ENCODE assay signal across 21 cellular contexts in genomic region chr15:78037328-78037727, GRCh38. TPM values are rescaled to one million over a fixed set of nuclear protein-coding genes. Genes with fewer than 3 reads are reported as not detected.
A peak's percentile ranks its signal among the peaks of the same experiment; 100 is the strongest.
DNase-seq lines count a peak whose midpoint lies in the region; ATAC-seq and TF ChIP-seq lines count a peak whose summit lies in the region.
"Had no signal": no experiment of that assay in that cellular context is flagged by ENCODE, and none has a peak within 500 bp of the region (broad histone marks: within the 10 kb centered on the region; RNA-seq: fewer than 3 reads in every experiment).

No MANE protein-coding gene starts in this region.

- DNase-seq in activated CD4-positive, alpha-beta T cell treated with anti-CD3 and anti-CD28 coated beads, Interleukin-2, amount 10 ng/mL, durations not matched to agents 24 days and 14 days = no peak
- no peak for DNase-seq in activated CD4-positive, alpha-beta T cell treated with anti-CD3 and anti-CD28 coated beads for 4 hours
- no peak for DNase-seq in CD8-positive, alpha-beta memory T cell
- no peak for DNase-seq in central memory CD8-positive, alpha-beta T cell (ENCODE audit: low spot score in 2 of 2)
- DNase-seq in progenitor cell of endocrine pancreas (ENCODE audit: low spot score, unreplicated experiment) (no peak), globus pallidus (ENCODE audit: low spot score) (no peak), T-helper 9 cell (no peak), AG20443 (ENCODE audit: low spot score) (no peak)
- DNase-seq: activated CD4-positive, alpha-beta T cell treated with anti-CD3 and anti-CD28 coated beads, Interleukin-2, amount 50 U/mL, for 4 hours; activated gamma-delta T cell treated with Interleukin-2 at 50 U/mL for 16 hours; brain microvascular endothelial cell; dorsolateral prefrontal cortex; heart right ventricle; mesendoderm; NCI-H146; NCI-H524; stimulated activated CD4-positive, alpha-beta T cell treated with anti-CD3 and anti-CD28 coated beads, Interleukin-2, amount 100 ng/mL, for 48 hours; tibial artery had no signal

- TF ChIP-seq CTCF in progenitor cell of endocrine pancreas (IDR thresholded peaks at IDR 0.05; ENCODE audit: unreplicated experiment) = no peak

- peaks cover 84% of the 10 kb centered on the region for H3K4me1 Mint-ChIP-seq in activated CD4-positive, alpha-beta T cell treated with anti-CD3 and anti-CD28 coated beads, Interleukin-2, amount 10 ng/mL, durations not matched to agents 24 days and 14 days
- H3K4me1 Mint-ChIP-seq in CD8-positive, alpha-beta memory T cell = peaks cover 89 to 100% (median 95%) of the 10 kb centered on the region in 3 donors
- H3K4me1 Mint-ChIP-seq in central memory CD8-positive, alpha-beta T cell = peaks cover 91% of the 10 kb centered on the region
- peaks cover 26% of the 10 kb centered on the region for H3K4me1 Mint-ChIP-seq in progenitor cell of endocrine pancreas (ENCODE audit: low read depth)

- H3K4me3 Mint-ChIP-seq in activated CD4-positive, alpha-beta T cell treated with anti-CD3 and anti-CD28 coated beads, Interleukin-2, amount 10 ng/mL, durations not matched to agents 24 days and 14 days = peak overlapping the region; percentile 25
- H3K4me3 Mint-ChIP-seq in CD8-positive, alpha-beta memory T cell = peak overlapping the region in 6 of 7 donors; percentile 27 to 64 (median 57)
- H3K4me3 Mint-ChIP-seq in central memory CD8-positive, alpha-beta T cell = peak overlapping the region; percentile 45
- no peak overlapping the region for H3K4me3 Mint-ChIP-seq in progenitor cell of endocrine pancreas (ENCODE audit: low read depth)

- intact Hi-C loops in activated CD4-positive, alpha-beta T cell treated with anti-CD3 and anti-CD28 coated beads, Interleukin-2, amount 10 ng/mL, durations not matched to agents 24 days and 14 days (cut with micrococcal nuclease) = no loop called here

- POLR2A ChIA-PET in CD8-positive, alpha-beta memory T cell (lab: Charles Lee) = interaction anchor here (0.7 kb wide), 1 partner anchor 33 kb away, joined by 3 read pairs; no protein-coding TSS in a partner anchor

- H3K9me3 ChIP-seq in CD8-positive, alpha-beta memory T cell (ENCODE audit: low read length) = no peaks in the 10 kb centered on the region
- H3K9me3 ChIP-seq: heart right ventricle, SJSA1, tibial artery had no signal

- peaks cover 5% of the 10 kb centered on the region for H3K36me3 ChIP-seq in CD8-positive, alpha-beta memory T cell (ENCODE audit: insufficient read depth, low read length)

- no peak overlapping the region for H3K27ac ChIP-seq in CD8-positive, alpha-beta memory T cell (ENCODE audit: low read depth, low read length)
- H3K27ac ChIP-seq: brain microvascular endothelial cell, dorsolateral prefrontal cortex, SJSA1, tibial artery had no signal

- CTCF ChIA-PET in CD8-positive, alpha-beta memory T cell (lab: Charles Lee) = interaction anchor here (1.2 to 4.0 kb wide), 3 partner anchors 14 to 71 kb away, joined by 3 to 38 read pairs (median 3); no protein-coding TSS in a partner anchor

- no peaks in the 10 kb centered on the region for H3K9me3 Mint-ChIP-seq in activated CD4-positive, alpha-beta T cell treated with anti-CD3 and anti-CD28 coated beads, Interleukin-2, amount 10 ng/mL, durations not matched to agents 24 days and 14 days
- H3K9me3 Mint-ChIP-seq in CD8-positive, alpha-beta memory T cell = no peaks in the 10 kb centered on the region
- H3K9me3 Mint-ChIP-seq in central memory CD8-positive, alpha-beta T cell = no peaks in the 10 kb centered on the region
- H3K9me3 Mint-ChIP-seq in progenitor cell of endocrine pancreas (ENCODE audit: low read depth) = no peaks in the 10 kb centered on the region

- no peaks in the 10 kb centered on the region for H3K27me3 Mint-ChIP-seq in activated CD4-positive, alpha-beta T cell treated with anti-CD3 and anti-CD28 coated beads, Interleukin-2, amount 10 ng/mL, durations not matched to agents 24 days and 14 days
- peaks cover 0 to 3% of the 10 kb centered on the region in 2 donors for H3K27me3 Mint-ChIP-seq in CD8-positive, alpha-beta memory T cell
- no peaks in the 10 kb centered on the region for H3K27me3 Mint-ChIP-seq in central memory CD8-positive, alpha-beta T cell
- H3K27me3 Mint-ChIP-seq in progenitor cell of endocrine pancreas = no peaks in the 10 kb centered on the region

- H3K36me3 Mint-ChIP-seq in activated CD4-positive, alpha-beta T cell treated with anti-CD3 and anti-CD28 coated beads, Interleukin-2, amount 10 ng/mL, durations not matched to agents 24 days and 14 days (ENCODE audit: low read depth) = peaks cover 36% of the 10 kb centered on the region
- peaks cover 4 to 41% (median 7%) of the 10 kb centered on the region in 3 donors for H3K36me3 Mint-ChIP-seq in CD8-positive, alpha-beta memory T cell
- peaks cover 27% of the 10 kb centered on the region for H3K36me3 Mint-ChIP-seq in central memory CD8-positive, alpha-beta T cell (ENCODE audit: insufficient read depth)
- no peaks in the 10 kb centered on the region for H3K36me3 Mint-ChIP-seq in progenitor cell of endocrine pancreas (ENCODE audit: insufficient read depth)

- H3K4me3 ChIP-seq in CD8-positive, alpha-beta memory T cell (ENCODE audit: low read length) = no peak overlapping the region
- H3K4me3 ChIP-seq: dorsolateral prefrontal cortex, heart right ventricle, SJSA1, tibial artery had no signal

- H3K27ac Mint-ChIP-seq in activated CD4-positive, alpha-beta T cell treated with anti-CD3 and anti-CD28 coated beads, Interleukin-2, amount 10 ng/mL, durations not matched to agents 24 days and 14 days = peak overlapping the region; percentile 90
- peak overlapping the region; percentile 86 to 97 (median 94) for H3K27ac Mint-ChIP-seq in CD8-positive, alpha-beta memory T cell
- peak overlapping the region; percentile 98 for H3K27ac Mint-ChIP-seq in central memory CD8-positive, alpha-beta T cell (ENCODE audit: low read depth)
- peak overlapping the region; percentile 18 for H3K27ac Mint-ChIP-seq in progenitor cell of endocrine pancreas

- ATAC-seq in central memory CD8-positive, alpha-beta T cell (replicated peaks; ENCODE audit: extremely low read depth, poor library complexity, severe bottlenecking) = no peak
- ATAC-seq: heart right ventricle had no signal

- no peaks in the 10 kb centered on the region for H3K27me3 ChIP-seq in CD8-positive, alpha-beta memory T cell (ENCODE audit: insufficient read depth, low read length, poor library complexity, severe bottlenecking)
- H3K27me3 ChIP-seq: brain microvascular endothelial cell, dorsolateral prefrontal cortex, heart right ventricle, SJSA1, tibial artery had no signal

- peaks cover 85% of the 10 kb centered on the region for H3K4me1 ChIP-seq in CD8-positive, alpha-beta memory T cell (ENCODE audit: insufficient read depth, low read length)
- H3K4me1 ChIP-seq: SJSA1 had no signal

RNA-seq across cellular contexts. Expression of gene TBC1D2B, which starts 40.2 kb away (rescaled TPM):
- total RNA-seq in activated CD4-positive, alpha-beta T cell treated with anti-CD3 and anti-CD28 coated beads, Interleukin-2, amount 10 ng/mL, durations not matched to agents 24 days and 14 days = 56.8 and 62.3 TPM in 2 replicates
- 10 to 100 TPM; 40.1 to 41.1 TPM for total RNA-seq in CD8-positive, alpha-beta memory T cell
- polyA plus RNA-seq in CD8-positive, alpha-beta memory T cell = 26.4 TPM
- total RNA-seq in progenitor cell of endocrine pancreas = 10.8 and 15.4 TPM in 2 replicates

RNA-seq across cellular contexts. Expression of gene SH2D7, which starts 55.0 kb away (rescaled TPM):
- not detected in 2 replicates for total RNA-seq in activated CD4-positive, alpha-beta T cell treated with anti-CD3 and anti-CD28 coated beads, Interleukin-2, amount 10 ng/mL, durations not matched to agents 24 days and 14 days
- total RNA-seq in CD8-positive, alpha-beta memory T cell = not detected
- polyA plus RNA-seq in CD8-positive, alpha-beta memory T cell = not detected
- not detected in 2 replicates for total RNA-seq in progenitor cell of endocrine pancreas
- total RNA-seq: dorsolateral prefrontal cortex, heart right ventricle, MCF 10A, omental fat pad, SJSA1 had no signal
- polyA plus RNA-seq: heart right ventricle had no signal

Comparison
In these comparisons a context has a peak if more than half of its experiments do, and no peak if none do; other contexts are left out.
1. H3K27ac Mint-ChIP-seq: peak in every context shown above with its lines; median percentile 98 in central memory CD8-positive, alpha-beta T cell; 94 in CD8-positive, alpha-beta memory T cell; 90 in activated CD4-positive, alpha-beta T cell treated with anti-CD3 and anti-CD28 coated beads, Interleukin-2, amount 10 ng/mL, durations not matched to agents 24 days and 14 days; 18 in progenitor cell of endocrine pancreas.